In the genomic region with DNA sequence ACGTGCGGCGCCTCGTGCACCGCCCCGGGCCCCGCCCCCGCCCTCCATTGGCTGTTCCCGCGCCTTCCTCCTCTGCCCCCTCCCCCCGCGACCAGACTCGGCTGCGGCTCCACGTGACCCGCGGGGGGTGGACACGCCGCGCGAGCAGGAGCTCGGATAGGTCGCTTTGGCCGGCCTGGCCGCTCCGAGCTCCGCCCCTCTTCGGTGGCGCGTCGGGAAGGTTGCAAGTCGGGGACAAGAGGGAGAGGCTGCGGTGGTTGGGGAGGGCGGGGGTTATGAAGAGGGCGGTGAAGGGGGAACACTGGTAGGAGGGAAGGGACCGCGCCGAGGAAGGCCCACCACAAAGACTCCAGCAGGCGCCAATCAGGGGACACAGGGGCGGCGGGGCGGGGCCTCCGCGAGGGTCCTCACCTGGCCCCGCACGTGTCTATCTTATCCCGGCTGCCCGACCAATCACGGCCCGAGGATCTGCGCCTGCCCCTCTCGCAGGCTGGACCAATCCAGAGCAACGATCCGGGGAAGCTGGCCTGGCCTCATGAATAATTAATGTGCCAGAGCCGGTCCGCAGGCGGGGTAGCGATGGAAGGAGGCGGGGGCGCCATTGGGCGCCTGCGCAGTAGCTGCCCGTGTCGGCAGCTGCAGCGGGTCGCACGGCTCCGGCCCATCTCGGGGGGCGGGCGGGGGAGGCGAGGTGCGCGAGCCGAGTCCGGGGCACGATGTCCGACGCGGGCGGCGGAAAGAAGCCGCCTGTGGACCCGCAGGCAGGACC, we compare ENCODE assay signal across 8 cellular contexts. TPM values are rescaled to one million over a fixed set of nuclear protein-coding genes. Genes with fewer than 3 reads are reported as not detected.
DNase-seq lines count a peak whose midpoint lies in the region; ATAC-seq, FAIRE-seq and TF ChIP-seq lines count a peak whose summit lies in the region.

A gene with protein sequence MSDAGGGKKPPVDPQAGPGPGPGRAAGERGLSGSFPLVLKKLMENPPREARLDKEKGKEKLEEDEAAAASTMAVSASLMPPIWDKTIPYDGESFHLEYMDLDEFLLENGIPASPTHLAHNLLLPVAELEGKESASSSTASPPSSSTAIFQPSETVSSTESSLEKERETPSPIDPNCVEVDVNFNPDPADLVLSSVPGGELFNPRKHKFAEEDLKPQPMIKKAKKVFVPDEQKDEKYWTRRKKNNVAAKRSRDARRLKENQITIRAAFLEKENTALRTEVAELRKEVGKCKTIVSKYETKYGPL (plus strand): TSS at position 614 of the 769 bp plus-strand sequence. CDS start 103 bp downstream, at position 717.

- no TSS peak for BruUV-seq in endothelial cell of umbilical vein (replicated peaks; lab: Mats Ljungman, UMichigan)

- no peak for TF ChIP-seq POLR2A in endothelial cell of umbilical vein (IDR thresholded peaks at IDR 0.05; ENCODE audit: low read depth, low read length)

- H3K27me3 ChIP-seq in OCI-LY3 (ENCODE audit: low read depth, low read length) (no peaks in the 10 kb centered on the region), endothelial cell of umbilical vein (ENCODE audit: control insufficient read depth in 2 of 2, insufficient read depth in 2 of 2, low read length in 2 of 2) (peaks cover 0 to 5% of the 10 kb centered on the region in 2 experiments)

- peak within 1 kb of the TSS; percentile 99 for H3K27ac Mint-ChIP-seq in mesothelial cell of epicardium

- TF ChIP-seq CTCF in D721Med (IDR thresholded peaks at IDR 0.05; ENCODE audit: insufficient read depth, missing control alignments): no peak
- no peak for TF ChIP-seq CTCF in OCI-LY3 (IDR thresholded peaks at IDR 0.05; ENCODE audit: low read depth, low read length)
- TF ChIP-seq CTCF in endothelial cell of umbilical vein (IDR thresholded peaks at IDR 0.05; ENCODE audit: extremely low read depth in 1 of 2, insufficient read depth in 1 of 2, low read depth in 1 of 2, low read length in 2 of 2): no peak
- no peak for TF ChIP-seq CTCF in mesothelial cell of epicardium (IDR thresholded peaks at IDR 0.05; ENCODE audit: unreplicated experiment)

- H3K9me3 ChIP-seq in OCI-LY3 (ENCODE audit: insufficient read depth, low read length) (no peaks in the 10 kb centered on the region), endothelial cell of umbilical vein (replicated peaks; ENCODE audit: control insufficient read depth, insufficient read depth, low read length) (no peaks in the 10 kb centered on the region)

- H3K9me3 Mint-ChIP-seq in mesothelial cell of epicardium: no peaks in the 10 kb centered on the region

- H3K79me2 ChIP-seq in OCI-LY3 (ENCODE audit: low read length): peaks cover 11% of the 10 kb centered on the region; the same call in 1 of the 2 replicates
- H3K79me2 ChIP-seq in endothelial cell of umbilical vein (ENCODE audit: control insufficient read depth, insufficient read depth, low read length): no peaks in the 10 kb centered on the region

- POLR2A ChIA-PET in endothelial cell of umbilical vein (lab: Charles Lee): interaction anchor here (0.5 to 2.1 kb wide), 8 partner anchors 15 to 93 kb away, joined by 3 to 25 read pairs (median 4); partner anchors contain the start of genes ACO2, PHF5A and TOB2

- dilution Hi-C loops in endothelial cell of umbilical vein (cut with MboI; ENCODE audit: extremely low pct_ligation_motif_present, low sequenced_read_pairs): no loop called here

- ATAC-seq in GM21528 (IDR thresholded peaks at IDR 0.05; ENCODE audit: low FRiP score, unreplicated experiment): peak; percentile 81

- H3K4me3 ChIP-seq in OCI-LY3 (ENCODE audit: low read length) (peak within 1 kb of the TSS; percentile 79), endothelial cell of umbilical vein (replicated peaks in 1 of 3; ENCODE audit: insufficient read depth in 1 of 3, low read depth in 1 of 3, low read length in 3 of 3) (peak within 1 kb of the TSS; percentile 51 to 66 (median 66))

- no peak for FAIRE-seq in D721Med (lab: Jason Lieb, UNC)
- FAIRE-seq in endothelial cell of umbilical vein (lab: Jason Lieb, UNC): peak; percentile 99

- H3K4me1 ChIP-seq in OCI-LY3 (ENCODE audit: low read length) (peaks cover 19% of the 10 kb centered on the region), endothelial cell of umbilical vein (ENCODE audit: control insufficient read depth, extremely low read depth, insufficient read depth, low read length) (peaks cover 11% of the 10 kb centered on the region)

- CTCF ChIA-PET in endothelial cell of umbilical vein (lab: Charles Lee): interaction anchor here (0.6 to 3.3 kb wide), 15 partner anchors 8 to 459 kb away, joined by 3 to 20 read pairs (median 4); partner anchors contain the start of gene POLR3H

- H2AFZ ChIP-seq in OCI-LY3 (ENCODE audit: low read depth, low read length): peak within 1 kb of the TSS; percentile 85
- peak within 1 kb of the TSS; percentile 95 for H2AFZ ChIP-seq in endothelial cell of umbilical vein (ENCODE audit: low read depth, low read length)

- H3K9ac ChIP-seq in OCI-LY3 (ENCODE audit: low read length) (peak within 1 kb of the TSS; percentile 88), endothelial cell of umbilical vein (replicated peaks; ENCODE audit: extremely low read depth, insufficient read depth, low read length) (peak within 1 kb of the TSS; percentile 64)

- peaks cover 26% of the 10 kb centered on the region for H3K4me1 Mint-ChIP-seq in mesothelial cell of epicardium

- H3K27ac ChIP-seq in OCI-LY3 (ENCODE audit: low read length) (peak within 1 kb of the TSS; percentile 81), endothelial cell of umbilical vein (ENCODE audit: insufficient read depth, low read depth, low read length) (peak within 1 kb of the TSS; percentile 79)

- DNase-seq in D721Med (ENCODE audit: insufficient read length, low spot score) (peak; percentile 77), HuH-7.5 (ENCODE audit: low spot score) (peak; percentile 99), activated T-cell treated with anti-CD3 and anti-CD28 coated beads for 24 hours (ENCODE audit: low read depth) (peak; percentile 96), endothelial cell of umbilical vein (ENCODE audit: low read depth, low spot score) (peak; percentile 98), mesothelial cell of epicardium (ENCODE audit: low spot score in 2 of 2, unreplicated experiment in 2 of 2) (peak; percentile 98 to 99)
- peak; percentile 96 to 97 for DNase-seq in stimulated activated CD8-positive, alpha-beta memory T cell treated with anti-CD3 and anti-CD28 coated beads, Interleukin-15, amount 100 ng/mL, for 4 hours (ENCODE audit: low read depth in 2 of 2)

- no peaks in the 10 kb centered on the region for H4K20me1 ChIP-seq in OCI-LY3 (ENCODE audit: insufficient read depth, low read length)
- no peaks in the 10 kb centered on the region for H4K20me1 ChIP-seq in endothelial cell of umbilical vein (replicated peaks; ENCODE audit: control insufficient read depth, extremely low read depth, insufficient read depth, low read length)

- H3K9me1 ChIP-seq in endothelial cell of umbilical vein (replicated peaks; ENCODE audit: control insufficient read depth, extremely low read depth, insufficient read depth, low read length): no peaks in the 10 kb centered on the region

- H3K27me3 Mint-ChIP-seq in mesothelial cell of epicardium (ENCODE audit: low read depth): no peaks in the 10 kb centered on the region

- H3K36me3 ChIP-seq in OCI-LY3 (replicated peaks; ENCODE audit: low read depth, low read length) (no peaks in the 10 kb centered on the region), endothelial cell of umbilical vein (ENCODE audit: control insufficient read depth in 2 of 2, extremely low read depth in 1 of 2, insufficient read depth in 2 of 2, low read length in 2 of 2) (no peaks in the 10 kb centered on the region)

- H3K4me3 Mint-ChIP-seq in mesothelial cell of epicardium: peak within 1 kb of the TSS; percentile 77

- peak within 1 kb of the TSS; percentile 86 for H3K4me2 ChIP-seq in OCI-LY3 (ENCODE audit: low read length)
- peak within 1 kb of the TSS; percentile 77 for H3K4me2 ChIP-seq in endothelial cell of umbilical vein (ENCODE audit: insufficient read depth, low read length)

- intact Hi-C loops in endothelial cell of umbilical vein (cut with micrococcal nuclease): loop anchor here (1.0 to 5.0 kb wide), 5 partner anchors 67 to 431 kb away; partner anchors contain the start of genes PHF5A, RANGAP1 and RBX1

- no peaks in the 10 kb centered on the region for H3K36me3 Mint-ChIP-seq in mesothelial cell of epicardium

TF ChIP-seq in endothelial cell of umbilical vein, 7 proteins besides CTCF, POLR2A, EP300 and RAD21:
- TF ChIP-seq, protein P1, sequence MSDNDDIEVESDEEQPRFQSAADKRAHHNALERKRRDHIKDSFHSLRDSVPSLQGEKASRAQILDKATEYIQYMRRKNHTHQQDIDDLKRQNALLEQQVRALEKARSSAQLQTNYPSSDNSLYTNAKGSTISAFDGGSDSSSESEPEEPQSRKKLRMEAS (IDR thresholded peaks at IDR 0.05; ENCODE audit: insufficient read depth, insufficient read length): peak; percentile 78
- no peak for TF ChIP-seq EZH2 (IDR thresholded peaks at IDR 0.05; ENCODE audit: borderline replicate concordance, low read depth, low read length, severe bottlenecking)
TF ChIP-seq in endothelial cell of umbilical vein: peak in this region for 1.

RNA-seq across cellular contexts. Expression of the gene that starts here (rescaled TPM):
- total RNA-seq in endothelial cell of umbilical vein: 2.2 and 2.9 TPM in 2 replicates
- 4.0 and 5.3 TPM in 2 replicates for polyA plus RNA-seq in endothelial cell of umbilical vein
- polyA plus RNA-seq in endothelial cell of umbilical vein (2011; cell fraction: cytosol; rRNA removed): 2.2 and 4.2 TPM in 2 replicates
- 2.1 and 3.2 TPM in 2 replicates for polyA plus RNA-seq in endothelial cell of umbilical vein (2011; cell fraction: nucleus; rRNA removed)
- polyA plus RNA-seq in endothelial cell of umbilical vein (2012): 1.5 and 1.6 TPM in 2 replicates
- 9.3 and 13.6 TPM in 2 replicates for polyA minus RNA-seq in endothelial cell of umbilical vein
- 1.0 TPM for polyA minus RNA-seq in endothelial cell of umbilical vein (2011; cell fraction: cytosol; rRNA and poly(A)+ RNA removed)
- 2.5 and 3.1 TPM in 2 replicates for polyA minus RNA-seq in endothelial cell of umbilical vein (2011; cell fraction: nucleus; rRNA and poly(A)+ RNA removed)
- 10.4 to 10.5 TPM (median 10.4 TPM) in 3 replicates for total RNA-seq in mesothelial cell of epicardium

Comparison
In these comparisons a context has a peak if more than half of its experiments do, and no peak if none do; other contexts are left out.
1. Peak in every context shown above with its lines: DNase-seq, ATAC-seq, H3K4me3 ChIP-seq and H3K27ac ChIP-seq.